ENCODE assay signal across 1 cellular context in genomic region chr12:12786716-12787601, GRCh38.
TF ChIP-seq lines count a peak whose summit lies in the region.

No MANE protein-coding gene starts in this region.

TF ChIP-seq in HepG2, 621 proteins besides CTCF, POLR2A, EP300 and RAD21 (continued from another document and continues in another):
- TF ChIP-seq, protein P1, sequence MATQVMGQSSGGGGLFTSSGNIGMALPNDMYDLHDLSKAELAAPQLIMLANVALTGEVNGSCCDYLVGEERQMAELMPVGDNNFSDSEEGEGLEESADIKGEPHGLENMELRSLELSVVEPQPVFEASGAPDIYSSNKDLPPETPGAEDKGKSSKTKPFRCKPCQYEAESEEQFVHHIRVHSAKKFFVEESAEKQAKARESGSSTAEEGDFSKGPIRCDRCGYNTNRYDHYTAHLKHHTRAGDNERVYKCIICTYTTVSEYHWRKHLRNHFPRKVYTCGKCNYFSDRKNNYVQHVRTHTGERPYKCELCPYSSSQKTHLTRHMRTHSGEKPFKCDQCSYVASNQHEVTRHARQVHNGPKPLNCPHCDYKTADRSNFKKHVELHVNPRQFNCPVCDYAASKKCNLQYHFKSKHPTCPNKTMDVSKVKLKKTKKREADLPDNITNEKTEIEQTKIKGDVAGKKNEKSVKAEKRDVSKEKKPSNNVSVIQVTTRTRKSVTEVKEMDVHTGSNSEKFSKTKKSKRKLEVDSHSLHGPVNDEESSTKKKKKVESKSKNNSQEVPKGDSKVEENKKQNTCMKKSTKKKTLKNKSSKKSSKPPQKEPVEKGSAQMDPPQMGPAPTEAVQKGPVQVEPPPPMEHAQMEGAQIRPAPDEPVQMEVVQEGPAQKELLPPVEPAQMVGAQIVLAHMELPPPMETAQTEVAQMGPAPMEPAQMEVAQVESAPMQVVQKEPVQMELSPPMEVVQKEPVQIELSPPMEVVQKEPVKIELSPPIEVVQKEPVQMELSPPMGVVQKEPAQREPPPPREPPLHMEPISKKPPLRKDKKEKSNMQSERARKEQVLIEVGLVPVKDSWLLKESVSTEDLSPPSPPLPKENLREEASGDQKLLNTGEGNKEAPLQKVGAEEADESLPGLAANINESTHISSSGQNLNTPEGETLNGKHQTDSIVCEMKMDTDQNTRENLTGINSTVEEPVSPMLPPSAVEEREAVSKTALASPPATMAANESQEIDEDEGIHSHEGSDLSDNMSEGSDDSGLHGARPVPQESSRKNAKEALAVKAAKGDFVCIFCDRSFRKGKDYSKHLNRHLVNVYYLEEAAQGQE (IDR thresholded peaks at IDR 0.05; ENCODE audit: borderline replicate concordance in 1 of 2, low read depth in 1 of 2, low read length in 2 of 2) = no peak
- TF ChIP-seq ZNF777 (CRISPR knock-in tag; IDR thresholded peaks at IDR 0.05) = 0 out of 2 replicates have a peak, but pooled peaks have one; percentile 25
- no peak for TF ChIP-seq ZNF282 (IDR thresholded peaks at IDR 0.05; ENCODE audit: partially characterized antibody)
- peak; percentile 94 for TF ChIP-seq ZNF562 (CRISPR knock-in tag; IDR thresholded peaks at IDR 0.05; ENCODE audit: borderline replicate concordance)
- peak; percentile 74; the same call in 1 of the 2 replicates for TF ChIP-seq JUNB (CRISPR knock-in tag; IDR thresholded peaks at IDR 0.05; ENCODE audit: borderline replicate concordance)
- TF ChIP-seq RBM22 (optimal IDR thresholded peaks at IDR 0.05; ENCODE audit: low read length) = no peak
- TF ChIP-seq SNAPC2 (CRISPR knock-in tag; IDR thresholded peaks at IDR 0.05) = no peak
- peak; percentile 25; the same call in 1 of the 2 replicates for TF ChIP-seq ATF2 (CRISPR knock-in tag; IDR thresholded peaks at IDR 0.05)
- TF ChIP-seq THYN1 (CRISPR knock-in tag; IDR thresholded peaks at IDR 0.05; ENCODE audit: borderline replicate concordance, low read depth) = no peak
- peak; percentile 62; the same call in 1 of the 2 replicates for TF ChIP-seq GFI1 (CRISPR knock-in tag; IDR thresholded peaks at IDR 0.05; ENCODE audit: borderline replicate concordance)
- TF ChIP-seq ZBTB40 (IDR thresholded peaks at IDR 0.05) = no peak
- TF ChIP-seq ZBTB40 (CRISPR knock-in tag; IDR thresholded peaks at IDR 0.05) = peak; percentile 85; the same call in 1 of the 2 replicates
- no peak for TF ChIP-seq FOXP4 (CRISPR knock-in tag; IDR thresholded peaks at IDR 0.05)
- TF ChIP-seq MED8 (CRISPR knock-in tag; IDR thresholded peaks at IDR 0.05; ENCODE audit: insufficient replicate concordance) = peak; percentile 53
- TF ChIP-seq LCORL (IDR thresholded peaks at IDR 0.05) = no peak
- no peak for TF ChIP-seq LCORL (CRISPR knock-in tag; IDR thresholded peaks at IDR 0.05)
- no peak for TF ChIP-seq ZNF382 (CRISPR knock-in tag; IDR thresholded peaks at IDR 0.05; ENCODE audit: borderline replicate concordance)
- TF ChIP-seq ATAD3A (CRISPR knock-in tag; IDR thresholded peaks at IDR 0.05) = no peak
- no peak for TF ChIP-seq SOX5 (CRISPR knock-in tag; IDR thresholded peaks at IDR 0.05; ENCODE audit: borderline replicate concordance)
- TF ChIP-seq, protein P2, sequence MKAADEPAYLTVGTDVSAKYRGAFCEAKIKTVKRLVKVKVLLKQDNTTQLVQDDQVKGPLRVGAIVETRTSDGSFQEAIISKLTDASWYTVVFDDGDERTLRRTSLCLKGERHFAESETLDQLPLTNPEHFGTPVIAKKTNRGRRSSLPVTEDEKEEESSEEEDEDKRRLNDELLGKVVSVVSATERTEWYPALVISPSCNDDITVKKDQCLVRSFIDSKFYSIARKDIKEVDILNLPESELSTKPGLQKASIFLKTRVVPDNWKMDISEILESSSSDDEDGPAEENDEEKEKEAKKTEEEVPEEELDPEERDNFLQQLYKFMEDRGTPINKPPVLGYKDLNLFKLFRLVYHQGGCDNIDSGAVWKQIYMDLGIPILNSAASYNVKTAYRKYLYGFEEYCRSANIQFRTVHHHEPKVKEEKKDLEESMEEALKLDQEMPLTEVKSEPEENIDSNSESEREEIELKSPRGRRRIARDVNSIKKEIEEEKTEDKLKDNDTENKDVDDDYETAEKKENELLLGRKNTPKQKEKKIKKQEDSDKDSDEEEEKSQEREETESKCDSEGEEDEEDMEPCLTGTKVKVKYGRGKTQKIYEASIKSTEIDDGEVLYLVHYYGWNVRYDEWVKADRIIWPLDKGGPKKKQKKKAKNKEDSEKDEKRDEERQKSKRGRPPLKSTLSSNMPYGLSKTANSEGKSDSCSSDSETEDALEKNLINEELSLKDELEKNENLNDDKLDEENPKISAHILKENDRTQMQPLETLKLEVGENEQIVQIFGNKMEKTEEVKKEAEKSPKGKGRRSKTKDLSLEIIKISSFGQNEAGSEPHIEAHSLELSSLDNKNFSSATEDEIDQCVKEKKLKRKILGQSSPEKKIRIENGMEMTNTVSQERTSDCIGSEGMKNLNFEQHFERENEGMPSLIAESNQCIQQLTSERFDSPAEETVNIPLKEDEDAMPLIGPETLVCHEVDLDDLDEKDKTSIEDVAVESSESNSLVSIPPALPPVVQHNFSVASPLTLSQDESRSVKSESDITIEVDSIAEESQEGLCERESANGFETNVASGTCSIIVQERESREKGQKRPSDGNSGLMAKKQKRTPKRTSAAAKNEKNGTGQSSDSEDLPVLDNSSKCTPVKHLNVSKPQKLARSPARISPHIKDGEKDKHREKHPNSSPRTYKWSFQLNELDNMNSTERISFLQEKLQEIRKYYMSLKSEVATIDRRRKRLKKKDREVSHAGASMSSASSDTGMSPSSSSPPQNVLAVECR (CRISPR knock-in tag; IDR thresholded peaks at IDR 0.05; ENCODE audit: borderline replicate concordance) = peak; percentile 41; the same call in 1 of the 2 replicates
- no peak for TF ChIP-seq DPF2 (CRISPR knock-in tag; IDR thresholded peaks at IDR 0.05; ENCODE audit: borderline replicate concordance, low read depth)
- TF ChIP-seq PCBP1 (IDR thresholded peaks at IDR 0.05; ENCODE audit: borderline replicate concordance, low read depth, low read length) = no peak
